25 cellular contexts compared by ENCODE assay signal in genomic region chr6:28903686-28904085, GRCh38. TPM values are rescaled to one million over a fixed set of nuclear protein-coding genes. Genes with fewer than 3 reads are reported as not detected.
DNase-seq lines count a peak whose midpoint lies in the region; ATAC-seq and TF ChIP-seq lines count a peak whose summit lies in the region.
"Had no signal": no experiment of that assay in that cellular context is flagged by ENCODE, and none has a peak within 500 bp of the region (broad histone marks: within the 10 kb centered on the region; RNA-seq: fewer than 3 reads in every experiment).

No MANE protein-coding gene starts in this region.

- no peaks in the 10 kb centered on the region for H3K4me1 Mint-ChIP-seq in endothelial cell (ENCODE audit: unreplicated experiment)
- H3K4me1 Mint-ChIP-seq in stimulated activated effector memory CD8-positive, alpha-beta T cell treated with anti-CD3 and anti-CD28 coated beads, Interleukin-12 subunit alpha, Interleukin-12 subunit beta, amount 100 ng/mL, for 72 hours, result no peaks in the 10 kb centered on the region

- ATAC-seq in HG03460 (IDR thresholded peaks at IDR 0.05; ENCODE audit: unreplicated experiment) (no peak), GM21529 (IDR thresholded peaks at IDR 0.05; ENCODE audit: unreplicated experiment) (no peak), HG03196 (IDR thresholded peaks at IDR 0.05; ENCODE audit: unreplicated experiment) (no peak)
- no peak for ATAC-seq in stimulated activated effector memory CD8-positive, alpha-beta T cell treated with anti-CD3 and anti-CD28 coated beads, Interleukin-12 subunit alpha, Interleukin-12 subunit beta, amount 100 ng/mL, for 72 hours

- DNase-seq in GM03348 (ENCODE audit: low spot score) (peak; percentile 12), HFF-Myc (ENCODE audit: extremely low read depth, low read depth) (peak; percentile 30), endothelial cell (ENCODE audit: low spot score) (no peak), fibroblast of mammary gland (ENCODE audit: low read depth) (peak; percentile 60)
- no peak for DNase-seq in stimulated activated effector memory CD8-positive, alpha-beta T cell treated with anti-CD3 and anti-CD28 coated beads, Interleukin-12 subunit alpha, Interleukin-12 subunit beta, amount 100 ng/mL, for 72 hours (ENCODE audit: low spot score in 2 of 2)
- DNase-seq: 8988T; ACHN; BE2C; C1 segment of cervical spinal cord; CD4-positive, alpha-beta memory T cell; CD4-positive, CD25-positive, alpha-beta regulatory T cell; CD8-positive, alpha-beta memory T cell; COR-L47; DMS 273 treated with DMSO at 0.1 percent for 48 hours; DMS153; DMS53; DMS79; DND-41; EL; GDM1 had no signal

- peak overlapping the region; percentile 59 for H3K4me3 Mint-ChIP-seq in endothelial cell (ENCODE audit: unreplicated experiment)
- no peak overlapping the region for H3K4me3 Mint-ChIP-seq in stimulated activated effector memory CD8-positive, alpha-beta T cell treated with anti-CD3 and anti-CD28 coated beads, Interleukin-12 subunit alpha, Interleukin-12 subunit beta, amount 100 ng/mL, for 72 hours
- H3K4me3 Mint-ChIP-seq: CD14-positive monocyte; CD4-positive, alpha-beta memory T cell; CD4-positive, CD25-positive, alpha-beta regulatory T cell; CD8-positive, alpha-beta memory T cell had no signal

- TF ChIP-seq CTCF in HFF-Myc (IDR thresholded peaks at IDR 0.05; ENCODE audit: low read depth, low read length, missing control alignments) (no peak), endothelial cell (IDR thresholded peaks at IDR 0.05; ENCODE audit: unreplicated experiment) (no peak), fibroblast of mammary gland (conservative IDR thresholded peaks at IDR 0.05; ENCODE audit: control insufficient read depth, insufficient read depth, low read depth, low read length) (no peak)

- H3K4me3 ChIP-seq in HFF-Myc (replicated peaks; ENCODE audit: low read depth, low read length), result no peak overlapping the region
- H3K4me3 ChIP-seq in fibroblast of mammary gland (ENCODE audit: control insufficient read depth, low read depth, low read length), result no peak overlapping the region
- H3K4me3 ChIP-seq: BLaER1 had no signal

- H3K36me3 Mint-ChIP-seq in endothelial cell (ENCODE audit: low read depth, unreplicated experiment), result peaks cover 50% of the 10 kb centered on the region
- peaks cover 91% of the 10 kb centered on the region for H3K36me3 Mint-ChIP-seq in stimulated activated effector memory CD8-positive, alpha-beta T cell treated with anti-CD3 and anti-CD28 coated beads, Interleukin-12 subunit alpha, Interleukin-12 subunit beta, amount 100 ng/mL, for 72 hours

- no peaks in the 10 kb centered on the region for H3K9me3 Mint-ChIP-seq in endothelial cell (ENCODE audit: unreplicated experiment)
- H3K9me3 Mint-ChIP-seq in stimulated activated effector memory CD8-positive, alpha-beta T cell treated with anti-CD3 and anti-CD28 coated beads, Interleukin-12 subunit alpha, Interleukin-12 subunit beta, amount 100 ng/mL, for 72 hours, result no peaks in the 10 kb centered on the region
- H3K9me3 Mint-ChIP-seq: CD14-positive monocyte; CD4-positive, alpha-beta memory T cell; CD4-positive, CD25-positive, alpha-beta regulatory T cell; CD8-positive, alpha-beta memory T cell had no signal

- no peaks in the 10 kb centered on the region for H3K27me3 Mint-ChIP-seq in endothelial cell (ENCODE audit: unreplicated experiment)
- H3K27me3 Mint-ChIP-seq: CD4-positive, alpha-beta memory T cell; CD4-positive, CD25-positive, alpha-beta regulatory T cell; CD8-positive, alpha-beta memory T cell had no signal

- H3K27ac Mint-ChIP-seq in endothelial cell (ENCODE audit: unreplicated experiment), result no peak overlapping the region
- H3K27ac Mint-ChIP-seq in stimulated activated effector memory CD8-positive, alpha-beta T cell treated with anti-CD3 and anti-CD28 coated beads, Interleukin-12 subunit alpha, Interleukin-12 subunit beta, amount 100 ng/mL, for 72 hours, result no peak overlapping the region

RNA-seq across cellular contexts. Expression of gene TRIM27, which starts 20.1 kb away (rescaled TPM):
- total RNA-seq in endothelial cell (ENCODE audit: unreplicated experiment), result 82.8 TPM

Comparison
In these comparisons a context has a peak if more than half of its experiments do, and no peak if none do; other contexts are left out.
1. DNase-seq: peak in GM03348 (single experiment), HFF-Myc (single experiment) and fibroblast of mammary gland (single experiment); none in endothelial cell (single experiment) and stimulated activated effector memory CD8-positive, alpha-beta T cell treated with anti-CD3 and anti-CD28 coated beads, Interleukin-12 subunit alpha, Interleukin-12 subunit beta, amount 100 ng/mL, for 72 hours (0 of 2).